In genomic region chr9:83538172-83538889, GRCh38 we compare ENCODE assay signal across 8 cellular contexts. TPM values are rescaled to one million over a fixed set of nuclear protein-coding genes. Genes with fewer than 3 reads are reported as not detected.
DNase-seq lines count a peak whose midpoint lies in the region; ATAC-seq and TF ChIP-seq lines count a peak whose summit lies in the region.

TSS of gene FRMD3 (minus strand) at chr9:83538401. CDS start at chr9:83538231, 170 bp downstream.

- H3K4me3 ChIP-seq in brain microvascular endothelial cell (ENCODE audit: low read depth, low read length) (peak within 1 kb of the TSS; percentile 59), iPS DF 6.9 (ENCODE audit: low read length) (peak within 1 kb of the TSS; percentile 76; the same call in 1 of the 2 replicates)

- H3K27ac ChIP-seq in brain microvascular endothelial cell (no peak within 1 kb of the TSS), iPS DF 6.9 (ENCODE audit: low read length) (no peak within 1 kb of the TSS)

- in situ Hi-C loops in brain microvascular endothelial cell (cut with HindIII; ENCODE audit: low pct_ligation_motif_present, low sequenced_read_pairs): no loop called here

- no CpG with 5 or more reads among the region's 85 CpGs for WGBS in iPS DF 6.9 (ENCODE audit: insufficient coverage, insufficient read length)

- H3K36me3 ChIP-seq in brain microvascular endothelial cell (replicated peaks) (no peaks in the 10 kb centered on the region), iPS DF 6.9 (ENCODE audit: control insufficient read depth, insufficient read depth, low read length) (no peaks in the 10 kb centered on the region)

- peaks cover 7% of the 10 kb centered on the region for H3K4me1 ChIP-seq in iPS DF 6.9 (ENCODE audit: control insufficient read depth, insufficient read depth, low read length)

- ATAC-seq in HG03442 (IDR thresholded peaks at IDR 0.05; ENCODE audit: unreplicated experiment): peak; percentile 60

- peaks cover 8% of the 10 kb centered on the region for H3K27me3 ChIP-seq in brain microvascular endothelial cell (replicated peaks)
- H3K27me3 ChIP-seq in iPS DF 6.9 (ENCODE audit: control insufficient read depth, insufficient read depth, low read length): peaks cover 31% of the 10 kb centered on the region

- no peaks in the 10 kb centered on the region for H3K9me3 ChIP-seq in iPS DF 6.9 (ENCODE audit: control insufficient read depth, insufficient read depth, low read length)

- peak; percentile 30 for DNase-seq in activated T-cell treated with anti-CD3 and anti-CD28 coated beads for 48 hours (ENCODE audit: low read depth)
- no peak for DNase-seq in activated T-cell treated with anti-CD3 and anti-CD28 coated beads, Interleukin-2, amount 50 U/mL, for 1 hour
- DNase-seq in NOMO-1 (lab: John Stamatoyannopoulos, UW; ENCODE audit: unreplicated experiment in 2 of 2): peak; percentile 44 to 84
- DNase-seq in brain microvascular endothelial cell: peak; percentile 38
- DNase-seq in iPS DF 6.9 (ENCODE audit: low read depth, low spot score): no peak
- peak; percentile 20 for DNase-seq in pulmonary artery endothelial cell (ENCODE audit: low read depth, low spot score)
- no peak for DNase-seq in middle frontal gyrus (ENCODE audit: extremely low spot score, low spot score)

- TF ChIP-seq CTCF in brain microvascular endothelial cell (IDR thresholded peaks at IDR 0.05; ENCODE audit: low read depth, low read length, missing control alignments): peak; percentile 82

RNA-seq across cellular contexts. Expression of gene FRMD3, which starts in this region (rescaled TPM):
- 11.5 and 17.2 TPM in 2 replicates for total RNA-seq in pulmonary artery endothelial cell

Comparison
In these comparisons a context has a peak if more than half of its experiments do, and no peak if none do; other contexts are left out.
1. DNase-seq: peak in activated T-cell treated with anti-CD3 and anti-CD28 coated beads for 48 hours (single experiment), NOMO-1 (2 of 2), brain microvascular endothelial cell (single experiment) and pulmonary artery endothelial cell (single experiment); none in activated T-cell treated with anti-CD3 and anti-CD28 coated beads, Interleukin-2, amount 50 U/mL, for 1 hour (single experiment), iPS DF 6.9 (single experiment) and middle frontal gyrus (single experiment).